Comparison of ENCODE assay signal across 39 cellular contexts in genomic region chr4:5028480-5028879, GRCh38. TPM values are rescaled to one million over a fixed set of nuclear protein-coding genes. Genes with fewer than 3 reads are reported as not detected.
"Had no signal": no experiment of that assay in that cellular context is flagged by ENCODE, and none has a peak within 500 bp of the region (broad histone marks: within the 10 kb centered on the region; RNA-seq: fewer than 3 reads in every experiment).

No MANE protein-coding gene starts in this region.

- H3K4me3 ChIP-seq: MG63 had no signal

- H3K9me3 ChIP-seq: MG63 had no signal

- H3K36me3 ChIP-seq: MG63 had no signal

- H3K27me3 ChIP-seq: MG63 had no signal

- DNase-seq: Karpas-422, Kasumi-1, MG63, MM.1S, NCI-H1048, NCI-H1092, NCI-H1092 treated with DMSO at 0.1 percent for 48 hours, NCI-H1105, NCI-H1105 treated with DMSO at 0.1 percent for 48 hours, NCI-H1417, NCI-H1417 treated with DMSO at 0.1 percent for 48 hours, NCI-H1436, NCI-H1436 treated with DMSO at 0.1 percent for 48 hours, NCI-H146, NCI-H1694, NCI-H1694 treated with DMSO at 0.1 percent for 48 hours, NCI-H187, NCI-H187 treated with DMSO at 0.1 percent for 48 hours, NCI-H1930, NCI-H2029, NCI-H2029 treated with DMSO at 0.1 percent for 48 hours, NCI-H2081, NCI-H2081 treated with DMSO at 0.1 percent for 48 hours, NCI-H2107, NCI-H2171, NCI-H2171 treated with DMSO at 0.1 percent for 48 hours, NCI-H2227 treated with DMSO at 0.1 percent for 48 hours, NCI-H226, NCI-H345, NCI-H446, NCI-H446 treated with DMSO at 0.1 percent for 48 hours, NCI-H510A, NCI-H510A treated with DMSO at 0.1 percent for 48 hours, NCI-H524, NCI-H524 treated with DMSO at 0.1 percent for 48 hours, NCI-H526 had no signal

RNA-seq across cellular contexts. Expression of gene CYTL1, which starts 9.2 kb away (rescaled TPM):
- total RNA-seq: LHCN-M2, MCF 10A, NCI-H460 had no signal

RNA-seq across cellular contexts. Expression of gene STK32B, which starts 22.8 kb away (rescaled TPM):
- total RNA-seq: MCF 10A had no signal
